In genomic region chr15:68924866-68925599, GRCh38 we compare ENCODE assay signal across 8 cellular contexts. TPM values are rescaled to one million over a fixed set of nuclear protein-coding genes. Genes with fewer than 3 reads are reported as not detected.
DNase-seq lines count a peak whose midpoint lies in the region; ATAC-seq and TF ChIP-seq lines count a peak whose summit lies in the region.

No MANE protein-coding gene starts in this region.

- peak; percentile 72 for TF ChIP-seq CTCF in glutamatergic neuron (IDR thresholded peaks at IDR 0.05; ENCODE audit: partially characterized antibody, unreplicated experiment)

- H3K9me3 Mint-ChIP-seq in glutamatergic neuron (ENCODE audit: unreplicated experiment) = no peaks in the 10 kb centered on the region

- H3K4me1 Mint-ChIP-seq in glutamatergic neuron (ENCODE audit: low read depth, unreplicated experiment) = peaks cover 4% of the 10 kb centered on the region

- no peak for ATAC-seq in HG02759 (IDR thresholded peaks at IDR 0.05; ENCODE audit: unreplicated experiment)
- ATAC-seq in HG03432 (IDR thresholded peaks at IDR 0.05; ENCODE audit: unreplicated experiment) = no peak

- DNase-seq in GM04503 (ENCODE audit: low read depth) (peak; percentile 27), NCI-H1048 (lab: John Stamatoyannopoulos, UW) (peak; percentile 13), SK-N-DZ (ENCODE audit: low spot score) (peak; percentile 66), glutamatergic neuron (peak; percentile 88), posterior cingulate gyrus (peak; percentile 66 to 97 (median 85))
- peak; percentile 67 for DNase-seq in activated naive CD4-positive, alpha-beta T cell treated with anti-CD3 and anti-CD28 coated beads, Interleukin-2, amount 50 U/mL, for 16 hours

- H3K4me3 Mint-ChIP-seq in glutamatergic neuron (ENCODE audit: unreplicated experiment) = peak overlapping the region; percentile 30

- H3K27ac Mint-ChIP-seq in glutamatergic neuron (ENCODE audit: unreplicated experiment) = peak overlapping the region; percentile 20

- H3K36me3 Mint-ChIP-seq in glutamatergic neuron (ENCODE audit: unreplicated experiment) = no peaks in the 10 kb centered on the region

- H3K27me3 Mint-ChIP-seq in glutamatergic neuron (ENCODE audit: unreplicated experiment) = peaks cover 3% of the 10 kb centered on the region

- intact Hi-C loops in posterior cingulate gyrus (cut with DNase I) = loop anchor here (2.0 to 5.0 kb wide), 3 partner anchors 48 to 374 kb away; no protein-coding TSS in a partner anchor

RNA-seq across cellular contexts. Expression of gene SPESP1, which starts 5.3 kb away (rescaled TPM):
- not detected in 2 replicates for polyA plus RNA-seq in SK-N-DZ (2014; cell fraction: cytosol; rRNA removed)
- polyA plus RNA-seq in SK-N-DZ (2014; cell fraction: nucleus; rRNA removed) = not detected in 2 replicates
- not detected for total RNA-seq in glutamatergic neuron (ENCODE audit: unreplicated experiment)

Comparison
In these comparisons a context has a peak if more than half of its experiments do, and no peak if none do; other contexts are left out.
1. DNase-seq: peak in every context shown above with its lines; median percentile 88 in glutamatergic neuron; 85 in posterior cingulate gyrus; 67 in activated naive CD4-positive, alpha-beta T cell treated with anti-CD3 and anti-CD28 coated beads, Interleukin-2, amount 50 U/mL, for 16 hours; 66 in SK-N-DZ; 27 in GM04503; 13 in NCI-H1048.